Comparison of ENCODE assay signal across 7 cellular contexts in the genomic region with DNA sequence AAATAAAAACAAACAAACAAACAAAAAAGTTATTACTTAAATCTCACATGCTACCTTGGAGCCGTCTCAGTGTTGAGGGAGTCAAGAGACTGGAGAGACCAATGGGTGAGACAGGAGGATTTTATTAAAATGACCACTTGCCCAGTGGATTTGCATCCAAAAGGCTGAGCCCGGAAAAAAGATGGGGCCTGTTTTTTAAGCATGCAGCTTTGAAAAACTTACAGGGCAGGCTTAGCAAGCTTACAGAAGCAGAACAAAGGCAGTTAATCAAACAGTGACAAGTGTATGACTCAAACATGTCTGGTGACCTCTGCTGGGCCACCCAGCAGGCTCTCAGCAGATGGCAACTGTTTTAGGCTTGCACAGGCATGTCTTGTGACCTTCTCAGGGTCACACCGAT.
DNase-seq lines count a peak whose midpoint lies in the region; ATAC-seq, FAIRE-seq and TF ChIP-seq lines count a peak whose summit lies in the region.
"Not testable (repeated sequence)": the region's sequence is repeated elsewhere in the genome, so short reads cannot be mapped to it uniquely, and the experiment has no call there.

No MANE protein-coding gene starts in this region.

- DNase-seq in A172 (ENCODE audit: low spot score), result peak; percentile 6
- not testable (repeated sequence) for DNase-seq in DND-41
- peak; percentile 1 for DNase-seq in LoVo (ENCODE audit: low spot score)
- peak; percentile 46 for DNase-seq in NCI-H2171 treated with DMSO at 0.1 percent for 48 hours (lab: John Stamatoyannopoulos, UW)
- DNase-seq in RPMI8226, result peak; percentile 2
- peak; percentile 13 for DNase-seq in bronchial epithelial cell (ENCODE audit: low read depth)
- DNase-seq in HepG2 (ENCODE audit: low spot score), result peak; percentile 30

- not testable (repeated sequence) for H4K20me1 ChIP-seq in DND-41 (ENCODE audit: insufficient read depth, low read length); HepG2 (ENCODE audit: insufficient read depth, low read length)

- TF ChIP-seq RAD21 in HepG2 (CRISPR knock-in tag; IDR thresholded peaks at IDR 0.05), result not testable (repeated sequence)

- not testable (repeated sequence) for H2AFZ ChIP-seq in DND-41 (ENCODE audit: low read depth, low read length); HepG2 (ENCODE audit: low read length)

- TF ChIP-seq POLR2A in HepG2 (IDR thresholded peaks at IDR 0.05; ENCODE audit: insufficient read depth in 1 of 2, low read depth in 2 of 2, low read length in 2 of 2), result not testable (repeated sequence)

- POLR2A ChIA-PET in HepG2 (lab: Yijun Ruan, JAX), result not testable (repeated sequence)

- 0 out of 2 replicates have a peak overlapping the region, but pooled peaks have one; percentile 16 for H3K27ac ChIP-seq in DND-41 (ENCODE audit: low read length)
- H3K27ac ChIP-seq in HepG2 (ENCODE audit: extremely low read length, insufficient read depth, low read length), result not testable (repeated sequence)

- H3K9me3 ChIP-seq in DND-41 (ENCODE audit: insufficient read depth, low read length, severe bottlenecking); HepG2 (ENCODE audit: low read length): not testable (repeated sequence)

- in situ Hi-C loops in HepG2 (cut with HindIII; ENCODE audit: extremely low pct_ligation_motif_present, low pct_unique_long_range_greater_than_20kb), result not testable (repeated sequence)

- H3K9ac ChIP-seq in DND-41 (ENCODE audit: low read depth, low read length); HepG2 (ENCODE audit: insufficient read depth, low read depth, low read length): not testable (repeated sequence)

- WGBS in HepG2 (ENCODE audit: low lambda C conversion rate), result 11% methylated on average over 3 of the region's 3 CpGs

- ATAC-seq in DND-41 (ENCODE audit: insufficient read depth, low read depth); HepG2: not testable (repeated sequence)

- not testable (repeated sequence) for H3K79me2 ChIP-seq in DND-41 (ENCODE audit: insufficient read depth, low read length); HepG2 (ENCODE audit: insufficient read depth, low read length)

- TF ChIP-seq CTCF in DND-41 (IDR thresholded peaks at IDR 0.05; ENCODE audit: borderline replicate concordance, extremely low read depth, low read length, poor library complexity, severe bottlenecking); bronchial epithelial cell (IDR thresholded peaks at IDR 0.05; ENCODE audit: insufficient read depth, low read length, severe bottlenecking); HepG2 (CRISPR knock-in tag; IDR thresholded peaks at IDR 0.05): not testable (repeated sequence)

- CTCF ChIA-PET in HepG2 (lab: Yijun Ruan, JAX; ENCODE audit: low intra/inter-chr PET ratio, low total read pairs), result not testable (repeated sequence)

- intact Hi-C loops in HepG2 (cut with micrococcal nuclease; ENCODE audit: unreplicated experiment), result not testable (repeated sequence)

- not testable (repeated sequence) for H3K36me3 ChIP-seq in DND-41 (ENCODE audit: insufficient read depth, low read length); bronchial epithelial cell (ENCODE audit: control insufficient read depth, insufficient read depth, low read length); HepG2 (replicated peaks in 1 of 2; ENCODE audit: control insufficient read depth in 1 of 2, insufficient read depth in 2 of 2, low read length in 2 of 2)

- H3K4me3 ChIP-seq in DND-41 (ENCODE audit: low read depth in 1 of 2, low read length in 2 of 2); bronchial epithelial cell (ENCODE audit: low read depth, low read length); HepG2 (replicated peaks in 1 of 3; ENCODE audit: insufficient read depth in 1 of 3, low read depth in 2 of 3, low read length in 3 of 3): not testable (repeated sequence)

- not testable (repeated sequence) for FAIRE-seq in bronchial epithelial cell (lab: Jason Lieb, UNC); HepG2 (lab: Jason Lieb, UNC)

- not testable (repeated sequence) for H3K4me1 ChIP-seq in DND-41 (ENCODE audit: insufficient read depth, low read length); HepG2 (ENCODE audit: insufficient read depth, low read length)

- not testable (repeated sequence) for BruUV-seq in HepG2 (replicated peaks; lab: Mats Ljungman, UMichigan)

- H3K27me3 ChIP-seq in DND-41 (ENCODE audit: insufficient read depth, low read length, poor library complexity); bronchial epithelial cell (ENCODE audit: control insufficient read depth, insufficient read depth, low read length); HepG2 (ENCODE audit: control insufficient read depth in 1 of 2, insufficient read depth in 2 of 2, low read length in 2 of 2): not testable (repeated sequence)

- not testable (repeated sequence) for H3K4me2 ChIP-seq in DND-41 (ENCODE audit: insufficient read depth, low read length); HepG2 (ENCODE audit: low read depth, low read length)

- not testable (repeated sequence) for TF ChIP-seq EP300 in HepG2 (IDR thresholded peaks at IDR 0.05; ENCODE audit: low read depth in 2 of 2, low read length in 2 of 2); HepG2 (CRISPR knock-in tag; IDR thresholded peaks at IDR 0.05; ENCODE audit: borderline replicate concordance)

TF ChIP-seq in HepG2, 621 proteins besides CTCF, POLR2A, EP300 and RAD21:
- TF ChIP-seq FOSL2 (CRISPR knock-in tag; IDR thresholded peaks at IDR 0.05) (peak; percentile 70), SOX13 (CRISPR knock-in tag; conservative IDR thresholded peaks at IDR 0.05 in 1 of 2, IDR thresholded peaks at IDR 0.05 in 1 of 2) (peak in 1 of 2 experiments; percentile 54; a peak in 2 of 4 replicates)
- TF ChIP-seq SOX13 (IDR thresholded peaks at IDR 0.05), result not testable (repeated sequence)
- TF ChIP-seq, protein P1, sequence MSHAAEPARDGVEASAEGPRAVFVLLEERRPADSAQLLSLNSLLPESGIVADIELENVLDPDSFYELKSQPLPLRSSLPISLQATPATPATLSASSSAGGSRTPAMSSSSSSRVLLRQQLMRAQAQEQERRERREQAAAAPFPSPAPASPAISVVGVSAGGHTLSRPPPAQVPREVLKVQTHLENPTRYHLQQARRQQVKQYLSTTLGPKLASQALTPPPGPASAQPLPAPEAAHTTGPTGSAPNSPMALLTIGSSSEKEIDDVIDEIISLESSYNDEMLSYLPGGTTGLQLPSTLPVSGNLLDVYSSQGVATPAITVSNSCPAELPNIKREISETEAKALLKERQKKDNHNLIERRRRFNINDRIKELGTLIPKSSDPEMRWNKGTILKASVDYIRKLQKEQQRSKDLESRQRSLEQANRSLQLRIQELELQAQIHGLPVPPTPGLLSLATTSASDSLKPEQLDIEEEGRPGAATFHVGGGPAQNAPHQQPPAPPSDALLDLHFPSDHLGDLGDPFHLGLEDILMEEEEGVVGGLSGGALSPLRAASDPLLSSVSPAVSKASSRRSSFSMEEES (CRISPR knock-in tag; IDR thresholded peaks at IDR 0.05), result peak; percentile 39; the same call in 1 of the 2 replicates
TF ChIP-seq in HepG2: peak in this region for 3; not testable (repeated sequence) for 618.
